ENCODE assay signal across 11 cellular contexts in genomic region chr15:67547836-67548531, GRCh38. TPM values are rescaled to one million over a fixed set of nuclear protein-coding genes. Genes with fewer than 3 reads are reported as not detected.
A peak's percentile ranks its signal among the peaks of the same experiment; 100 is the strongest.
DNase-seq lines count a peak whose midpoint lies in the region; ATAC-seq and TF ChIP-seq lines count a peak whose summit lies in the region.
"Had no signal": no experiment of that assay in that cellular context is flagged by ENCODE, and none has a peak within 500 bp of the region (broad histone marks: within the 10 kb centered on the region; RNA-seq: fewer than 3 reads in every experiment).

No MANE protein-coding gene starts in this region.

- H3K4me2 ChIP-seq in H9 (ENCODE audit: insufficient read depth, insufficient read length, low read length) = no peak overlapping the region
- H3K4me2 ChIP-seq: PC-9 had no signal

- POLR2A ChIA-PET in WTC11 (lab: Charles Lee) = no interaction called here
- POLR2A ChIA-PET in CD8-positive, alpha-beta T cell (lab: Charles Lee) = no interaction called here

- no peak overlapping the region for H3K14ac ChIP-seq in H9 (ENCODE audit: insufficient read depth, low read length)

- no peak overlapping the region for H3T11ph ChIP-seq in H9 (ENCODE audit: low read length)

- H2BK15ac ChIP-seq in H9 (ENCODE audit: low read depth, low read length) = no peak overlapping the region

- H2BK20ac ChIP-seq in H9 (ENCODE audit: low read depth, low read length, poor library complexity, severe bottlenecking) = no peak overlapping the region

- H3K27ac Mint-ChIP-seq in H9 (peak overlapping the region in 2 of 3 experiments; percentile 31 to 49; a peak in 4 of 7 replicates), WTC11 (peak overlapping the region; percentile 89)
- H3K27ac Mint-ChIP-seq in CD8-positive, alpha-beta T cell = no peak overlapping the region
- no peak overlapping the region for H3K27ac Mint-ChIP-seq in activated T-cell treated with anti-CD3 and anti-CD28 coated beads, Interleukin-2, amount 50 U/mL, for 24 hours

- no CpG with 5 or more reads among the region's 5 CpGs for WGBS in H9 (ENCODE audit: extremely low coverage, insufficient read length, low lambda C conversion rate)

- in situ Hi-C loops in gastrocnemius medialis (cut with MboI; ENCODE audit: low sequenced_read_pairs in 4 of 4) = loop anchor here in 1 of 4 donors (25.0 kb wide), 1 partner anchor 289 kb away; the partner anchor contains the start of genes RNU6-1 and SKOR1

- H2BK120ac ChIP-seq in H9 (ENCODE audit: low read depth, low read length, poor library complexity, severe bottlenecking) = no peak overlapping the region

- no peak overlapping the region for H3K9ac ChIP-seq in H9 (ENCODE audit: extremely low read depth, insufficient read length, low read length)

- no peak overlapping the region for H4K5ac ChIP-seq in H9 (ENCODE audit: insufficient read length, low read depth, low read length)

- no peaks in the 10 kb centered on the region for H3K9me3 Mint-ChIP-seq in H9
- H3K9me3 Mint-ChIP-seq in WTC11 = no peaks in the 10 kb centered on the region
- H3K9me3 Mint-ChIP-seq in CD8-positive, alpha-beta T cell = no peaks in the 10 kb centered on the region
- no peaks in the 10 kb centered on the region for H3K9me3 Mint-ChIP-seq in activated T-cell treated with anti-CD3 and anti-CD28 coated beads, Interleukin-2, amount 50 U/mL, for 24 hours

- peaks cover 4% of the 10 kb centered on the region for H3K23me2 ChIP-seq in H9 (ENCODE audit: insufficient read length, low read depth, low read length, poor library complexity, severe bottlenecking)

- no peak overlapping the region for H3K18ac ChIP-seq in H9 (ENCODE audit: insufficient read length, low read depth, low read length)

- no peaks in the 10 kb centered on the region for H3K79me1 ChIP-seq in H9 (ENCODE audit: insufficient read depth, low read depth, low read length, poor library complexity, severe bottlenecking)

- no peaks in the 10 kb centered on the region for H3K9me3 ChIP-seq in H9 (ENCODE audit: control insufficient read depth, low read depth, low read length)
- no peaks in the 10 kb centered on the region for H3K9me3 ChIP-seq in gastrocnemius medialis
- H3K9me3 ChIP-seq in CD8-positive, alpha-beta T cell (ENCODE audit: low read length) = no peaks in the 10 kb centered on the region
- H3K9me3 ChIP-seq: ascending aorta had no signal

- no peak overlapping the region for H4K91ac ChIP-seq in H9 (ENCODE audit: insufficient read length, low read depth, low read length)

- ATAC-seq in WTC11 = no peak
- no peak for ATAC-seq in gastrocnemius medialis
- no peak for ATAC-seq in CD8-positive, alpha-beta T cell
- ATAC-seq in GM18868 (IDR thresholded peaks at IDR 0.05; ENCODE audit: unreplicated experiment) = no peak
- ATAC-seq: esophagus mucosa had no signal

- CTCF ChIA-PET in WTC11 (lab: Charles Lee) = interaction anchor here (0.6 to 1.7 kb wide), 3 partner anchors 91 to 288 kb away, joined by 3 to 5 read pairs (median 5); no protein-coding TSS in a partner anchor
- CTCF ChIA-PET in CD8-positive, alpha-beta T cell (lab: Charles Lee) = no interaction called here

- DNase-seq in H9 (no peak), WTC11 (ENCODE audit: low spot score) (no peak), fibroblast of peridontal ligament (ENCODE audit: extremely low read depth) (peak; percentile 50), gastrocnemius medialis (no peak), GM10266 (ENCODE audit: extremely low spot score) (no peak)
- no peak for DNase-seq in CD8-positive, alpha-beta T cell
- no peak for DNase-seq in activated T-cell treated with anti-CD3 and anti-CD28 coated beads, Interleukin-2, amount 50 U/mL, for 24 hours
- DNase-seq: PC-9 had no signal

- H4K20me1 ChIP-seq in H9 (ENCODE audit: control insufficient read depth, insufficient read depth, insufficient read length) = no peaks in the 10 kb centered on the region

- peaks cover 4% of the 10 kb centered on the region; the same call in 1 of the 2 replicates for H3K4me1 ChIP-seq in H9 (ENCODE audit: insufficient read depth, low read length)
- peaks cover 28 to 40% of the 10 kb centered on the region in 2 donors for H3K4me1 ChIP-seq in gastrocnemius medialis
- H3K4me1 ChIP-seq in CD8-positive, alpha-beta T cell (ENCODE audit: insufficient read depth, low read length) = peaks cover 21% of the 10 kb centered on the region

- no peak overlapping the region for H3K56ac ChIP-seq in H9 (ENCODE audit: insufficient read length, low read depth, low read length)

- no peak overlapping the region for H3K27ac ChIP-seq in H9 (ENCODE audit: insufficient read length, low read depth, low read length)
- H3K27ac ChIP-seq in gastrocnemius medialis = peak overlapping the region; percentile 16 to 60 (median 36)
- no peak overlapping the region for H3K27ac ChIP-seq in CD8-positive, alpha-beta T cell (ENCODE audit: low read depth, low read length)
- H3K27ac ChIP-seq: ascending aorta, PC-9 had no signal

- H3K4me1 Mint-ChIP-seq in H9 (peaks cover 28 to 29% of the 10 kb centered on the region in 2 experiments), WTC11 (peaks cover 34% of the 10 kb centered on the region)
- H3K4me1 Mint-ChIP-seq in CD8-positive, alpha-beta T cell (ENCODE audit: low read depth) = peaks cover 52% of the 10 kb centered on the region
- peaks cover 50% of the 10 kb centered on the region for H3K4me1 Mint-ChIP-seq in activated T-cell treated with anti-CD3 and anti-CD28 coated beads, Interleukin-2, amount 50 U/mL, for 24 hours (ENCODE audit: low read depth)

- no peaks in the 10 kb centered on the region; the same call in 1 of the 2 replicates for H3K27me3 ChIP-seq in H9 (ENCODE audit: insufficient read depth, low read length)
- H3K27me3 ChIP-seq in gastrocnemius medialis = no peaks in the 10 kb centered on the region
- no peaks in the 10 kb centered on the region for H3K27me3 ChIP-seq in CD8-positive, alpha-beta T cell (ENCODE audit: insufficient read depth, low read length)
- H3K27me3 ChIP-seq: ascending aorta had no signal

- no peaks in the 10 kb centered on the region for H3K27me3 Mint-ChIP-seq in H9 (ENCODE audit: low read depth)
- no peaks in the 10 kb centered on the region for H3K27me3 Mint-ChIP-seq in WTC11 (ENCODE audit: low read depth)
- H3K27me3 Mint-ChIP-seq in CD8-positive, alpha-beta T cell (ENCODE audit: low read depth) = no peaks in the 10 kb centered on the region
- no peaks in the 10 kb centered on the region for H3K27me3 Mint-ChIP-seq in activated T-cell treated with anti-CD3 and anti-CD28 coated beads, Interleukin-2, amount 50 U/mL, for 24 hours

- no peak overlapping the region for H3K4ac ChIP-seq in H9 (ENCODE audit: low read depth, low read length)

- H3K23ac ChIP-seq in H9 (ENCODE audit: insufficient read length, low read depth, low read length) = no peak overlapping the region

- intact Hi-C loops in gastrocnemius medialis (cut with DNase I; ENCODE audit: low total_unique reads) = loop anchor here (10.0 kb wide), 1 partner anchor 293 kb away; the partner anchor contains the start of genes AAGAB and IQCH
- intact Hi-C loops in CD8-positive, alpha-beta T cell (cut with DNase I, micrococcal nuclease) = loop anchor here in 1 of 2 experiments (10.0 kb wide), 1 partner anchor 293 kb away; the partner anchor contains the start of genes AAGAB and IQCH

- no peak overlapping the region for H2AK5ac ChIP-seq in H9 (ENCODE audit: insufficient read length, low read length)

- H4K8ac ChIP-seq in H9 (replicated peaks; ENCODE audit: insufficient read length, low read depth, low read length) = no peak overlapping the region

- no peak overlapping the region for H2AFZ ChIP-seq in H9 (ENCODE audit: low read length)
- H2AFZ ChIP-seq: PC-9 had no signal

- H3K36me3 Mint-ChIP-seq in H9 (ENCODE audit: insufficient read depth in 1 of 3, low read depth in 3 of 3) (peaks cover 0 to 23% (median 13%) of the 10 kb centered on the region in 3 experiments; a peak in 4 of 7 replicates), WTC11 (peaks cover 9% of the 10 kb centered on the region; the same call in 1 of the 2 replicates)
- peaks cover 56% of the 10 kb centered on the region for H3K36me3 Mint-ChIP-seq in CD8-positive, alpha-beta T cell
- H3K36me3 Mint-ChIP-seq in activated T-cell treated with anti-CD3 and anti-CD28 coated beads, Interleukin-2, amount 50 U/mL, for 24 hours (ENCODE audit: low read depth) = peaks cover 56% of the 10 kb centered on the region

- H3K79me2 ChIP-seq in H9 (ENCODE audit: insufficient read depth, low read length) = no peaks in the 10 kb centered on the region

- H3K4me3 Mint-ChIP-seq in H9 (0 out of 5 replicates have a peak overlapping the region, but pooled peaks of 1 of the 2 experiments have one; percentile 16), WTC11 (no peak overlapping the region)
- no peak overlapping the region for H3K4me3 Mint-ChIP-seq in CD8-positive, alpha-beta T cell
- H3K4me3 Mint-ChIP-seq in activated T-cell treated with anti-CD3 and anti-CD28 coated beads, Interleukin-2, amount 50 U/mL, for 24 hours = no peak overlapping the region

- H2BK12ac ChIP-seq in H9 (ENCODE audit: insufficient read length, low read depth, low read length) = no peak overlapping the region

- TF ChIP-seq CTCF in H9 (conservative IDR thresholded peaks at IDR 0.05) (no peak), WTC11 (IDR thresholded peaks at IDR 0.05) (no peak), gastrocnemius medialis (IDR thresholded peaks at IDR 0.05 in 4 of 5, conservative IDR thresholded peaks at IDR 0.05 in 1 of 5) (no peak), GM10266 (IDR thresholded peaks at IDR 0.05; ENCODE audit: control insufficient read depth, insufficient read depth, low read depth, missing control alignments) (no peak)
- TF ChIP-seq CTCF in CD8-positive, alpha-beta T cell (IDR thresholded peaks at IDR 0.05) = no peak

- H2BK5ac ChIP-seq in H9 (ENCODE audit: insufficient read length, low read length) = no peak overlapping the region

- H3K36me3 ChIP-seq in gastrocnemius medialis = peaks cover 0 to 8% of the 10 kb centered on the region in 2 donors
- H3K36me3 ChIP-seq in CD8-positive, alpha-beta T cell (ENCODE audit: insufficient read depth, low read length) = no peaks in the 10 kb centered on the region

- TF ChIP-seq POLR2A in gastrocnemius medialis (IDR thresholded peaks at IDR 0.05) = no peak

- no peak overlapping the region for H3K4me3 ChIP-seq in gastrocnemius medialis
- H3K4me3 ChIP-seq in CD8-positive, alpha-beta T cell (ENCODE audit: low read depth, low read length) = no peak overlapping the region
- H3K4me3 ChIP-seq: ascending aorta, PC-9 had no signal

TF ChIP-seq in WTC11, 78 proteins besides CTCF, POLR2A, EP300 and RAD21:
- TF ChIP-seq NFE2L1 (CRISPR knock-in tag; IDR thresholded peaks at IDR 0.05) (no peak), ZBTB21 (CRISPR knock-in tag; IDR thresholded peaks at IDR 0.05; ENCODE audit: borderline replicate concordance) (no peak)
TF ChIP-seq in WTC11: peak in this region for 0.

RNA-seq across cellular contexts. Expression of gene MAP2K5, which starts 5.5 kb away (rescaled TPM):
- total RNA-seq in H9 (2021) (13.2 and 15.0 TPM in 2 replicates), WTC11 (2021) (13.6 to 19.5 TPM (median 16.8 TPM) in 3 replicates), gastrocnemius medialis (1 to 10 TPM; 5.9 to 6.8 (median 6.4) TPM)
- total RNA-seq in CD8-positive, alpha-beta T cell = 10 to 100 TPM; 20.5 to 21.2 TPM

RNA-seq across cellular contexts. Expression of gene C15orf61, which starts 27.1 kb away (rescaled TPM):
- total RNA-seq in H9 (2021) (2.6 and 2.9 TPM in 2 replicates), WTC11 (2021) (2.6 to 3.3 TPM (median 2.9 TPM) in 3 replicates), gastrocnemius medialis (10 to 100 TPM; 10.2 to 25.9 (median 15.8) TPM)
- 10 to 100 TPM; 11.2 to 14.4 TPM for total RNA-seq in CD8-positive, alpha-beta T cell

Comparison
In these comparisons a context has a peak if more than half of its experiments do, and no peak if none do; other contexts are left out.
1. H3K27ac ChIP-seq: peak in gastrocnemius medialis (4 of 4); none in H9 (single experiment) and CD8-positive, alpha-beta T cell (single experiment).
2. H3K27ac Mint-ChIP-seq: peak in H9 (2 of 3) and WTC11 (single experiment); none in CD8-positive, alpha-beta T cell (single experiment) and activated T-cell treated with anti-CD3 and anti-CD28 coated beads, Interleukin-2, amount 50 U/mL, for 24 hours (single experiment).